In the genomic region with DNA sequence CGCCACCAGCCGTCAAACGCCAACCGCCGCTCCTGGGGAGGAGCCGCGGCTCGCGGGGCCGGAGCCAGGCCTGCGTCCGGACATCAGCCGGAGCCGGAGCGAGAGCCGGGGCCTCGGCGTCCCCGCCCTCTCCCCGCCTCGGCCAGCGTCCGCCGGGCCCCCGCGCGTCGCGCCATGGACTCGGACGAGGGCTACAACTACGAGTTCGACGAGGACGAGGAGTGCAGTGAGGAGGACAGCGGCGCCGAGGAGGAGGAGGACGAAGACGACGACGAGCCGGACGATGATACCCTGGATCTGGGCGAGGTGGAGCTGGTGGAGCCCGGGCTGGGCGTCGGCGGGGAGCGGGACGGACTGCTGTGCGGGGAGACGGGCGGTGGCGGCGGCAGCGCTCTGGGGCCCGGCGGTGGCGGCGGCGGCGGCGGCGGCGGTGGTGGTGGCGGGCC, we compare ENCODE assay signal across 8 cellular contexts. TPM values are rescaled to one million over a fixed set of nuclear protein-coding genes. Genes with fewer than 3 reads are reported as not detected.
DNase-seq lines count a peak whose midpoint lies in the region; ATAC-seq and TF ChIP-seq lines count a peak whose summit lies in the region.

No MANE protein-coding gene starts in this region.

- no peak for TF ChIP-seq POLR2A in sigmoid colon (IDR thresholded peaks at IDR 0.05)

- H3K4me3 Mint-ChIP-seq in activated CD8-positive, alpha-beta T cell treated with anti-CD3 and anti-CD28 coated beads for 36 hours: peak overlapping the region; percentile 97

- TF ChIP-seq CTCF in activated CD8-positive, alpha-beta T cell treated with anti-CD3 and anti-CD28 coated beads for 36 hours (IDR thresholded peaks at IDR 0.05): no peak
- no peak for TF ChIP-seq CTCF in heart right ventricle (IDR thresholded peaks at IDR 0.05)
- TF ChIP-seq CTCF in sigmoid colon (IDR thresholded peaks at IDR 0.05): no peak

- peak overlapping the region; percentile 87 for H3K27ac Mint-ChIP-seq in activated CD8-positive, alpha-beta T cell treated with anti-CD3 and anti-CD28 coated beads for 36 hours

- POLR2A ChIA-PET in activated CD8-positive, alpha-beta T cell treated with anti-CD3 and anti-CD28 coated beads for 36 hours (lab: Charles Lee): interaction anchor here (0.5 to 3.6 kb wide), 11 partner anchors 10 to 390 kb away, joined by 3 to 20 read pairs (median 4); partner anchors contain the start of gene HEXA

- 0% methylated on average over 43 to 66 of the region's 67 CpGs for WGBS in heart right ventricle, 2 donors
- 0% methylated on average over 67 of the region's 67 CpGs for WGBS in sigmoid colon, 2 donors

- peaks cover 34% of the 10 kb centered on the region for H3K4me1 Mint-ChIP-seq in activated CD8-positive, alpha-beta T cell treated with anti-CD3 and anti-CD28 coated beads for 36 hours (ENCODE audit: low read depth)

- CTCF ChIA-PET in activated CD8-positive, alpha-beta T cell treated with anti-CD3 and anti-CD28 coated beads for 36 hours (lab: Charles Lee): interaction anchor here (0.7 to 1.0 kb wide), 2 partner anchors 9 to 13 kb away, joined by 3 read pairs; no protein-coding TSS in a partner anchor

- ATAC-seq in GM18868 (IDR thresholded peaks at IDR 0.05; ENCODE audit: unreplicated experiment) (peak; percentile 4), HG02852 (IDR thresholded peaks at IDR 0.05; ENCODE audit: unreplicated experiment) (peak; percentile 22), heart right ventricle (peak in 4 of 8 donors; percentile 19 to 61 (median 55)), HG03442 (IDR thresholded peaks at IDR 0.05; ENCODE audit: unreplicated experiment) (no peak)
- no peak for ATAC-seq in activated CD8-positive, alpha-beta T cell treated with anti-CD3 and anti-CD28 coated beads for 36 hours

- H3K27ac ChIP-seq in heart right ventricle (peak overlapping the region; percentile 97 to 100 (median 99)), sigmoid colon (peak overlapping the region; percentile 99)

- H3K4me1 ChIP-seq in heart right ventricle (peaks cover 10 to 56% (median 52%) of the 10 kb centered on the region in 9 donors), sigmoid colon (peaks cover 0 to 51% (median 47%) of the 10 kb centered on the region in 4 donors)

- no peaks in the 10 kb centered on the region for H3K27me3 Mint-ChIP-seq in activated CD8-positive, alpha-beta T cell treated with anti-CD3 and anti-CD28 coated beads for 36 hours

- H3K9me3 Mint-ChIP-seq in activated CD8-positive, alpha-beta T cell treated with anti-CD3 and anti-CD28 coated beads for 36 hours: no peaks in the 10 kb centered on the region

- peak overlapping the region; percentile 75 to 92 (median 84) for H3K4me3 ChIP-seq in heart right ventricle
- peak overlapping the region; percentile 58 to 91 (median 84) for H3K4me3 ChIP-seq in sigmoid colon

- peaks cover 40% of the 10 kb centered on the region for H3K36me3 Mint-ChIP-seq in activated CD8-positive, alpha-beta T cell treated with anti-CD3 and anti-CD28 coated beads for 36 hours (ENCODE audit: low read depth)

- intact Hi-C loops in activated CD8-positive, alpha-beta T cell treated with anti-CD3 and anti-CD28 coated beads for 36 hours (cut with micrococcal nuclease): no loop called here
- intact Hi-C loops in heart right ventricle (cut with DNase I) (loop anchor here in 5 of 10 donors (5.0 to 10.0 kb wide), 2 partner anchors 97 to 100 kb away; partner anchors contain the start of gene HEXA (in 5 of the 5)), sigmoid colon (cut with DNase I) (loop anchor here (2.0 to 10.0 kb wide), 6 partner anchors 97 to 1520 kb away; partner anchors contain the start of genes ADPGK, HEXA, MYO9A and PARP6)

- no peak for DNase-seq in activated CD8-positive, alpha-beta T cell treated with anti-CD3 and anti-CD28 coated beads for 36 hours
- DNase-seq in heart right ventricle (no peak), sigmoid colon (no peak), NCI-H82 (lab: John Stamatoyannopoulos, UW) (no peak), midbrain (lab: John Stamatoyannopoulos, UW) (no peak)

- no peaks in the 10 kb centered on the region for H3K9me3 ChIP-seq in heart right ventricle
- H3K9me3 ChIP-seq in sigmoid colon: no peaks in the 10 kb centered on the region

- TF ChIP-seq EP300 in sigmoid colon (IDR thresholded peaks at IDR 0.05): no peak

- H3K27me3 ChIP-seq in heart right ventricle: no peaks in the 10 kb centered on the region
- H3K27me3 ChIP-seq in sigmoid colon: no peaks in the 10 kb centered on the region

- H3K36me3 ChIP-seq in heart right ventricle (peaks cover 0 to 40% (median 0%) of the 10 kb centered on the region in 9 donors), sigmoid colon (peaks cover 0 to 10% (median 0%) of the 10 kb centered on the region in 4 donors)

RNA-seq across cellular contexts. Expression of gene ARIH1, which starts 0.4 kb away (rescaled TPM):
- 100 to 1,000 TPM; 170 to 175 TPM for total RNA-seq in activated CD8-positive, alpha-beta T cell treated with anti-CD3 and anti-CD28 coated beads for 36 hours
- total RNA-seq in heart right ventricle (100 to 1,000 TPM; 148 to 231 (median 188) TPM), sigmoid colon (10 to 100 TPM; 36.4 to 69.5 (median 45.2) TPM)
- polyA plus RNA-seq in heart right ventricle (10 to 100 TPM; 23.1 to 28.9 TPM), sigmoid colon (10 to 100 TPM; 10.8 to 22.8 (median 18.3) TPM)

Comparison
In these comparisons a context has a peak if more than half of its experiments do, and no peak if none do; other contexts are left out.
1. ATAC-seq: peak in GM18868 (single experiment) and HG02852 (single experiment); none in activated CD8-positive, alpha-beta T cell treated with anti-CD3 and anti-CD28 coated beads for 36 hours (single experiment) and HG03442 (single experiment).